1 cellular context compared by ENCODE assay signal in genomic region chr22:29767289-29768051, GRCh38.
TF ChIP-seq lines count a peak whose summit lies in the region.

UQCR10 (plus strand) TSS chr22:29767369; CDS start chr22:29767399, 30 bp downstream.

TF ChIP-seq in HepG2, 621 proteins besides CTCF, POLR2A, EP300 and RAD21 (continued from another document and continues in another):
- TF ChIP-seq ZHX1 (CRISPR knock-in tag; IDR thresholded peaks at IDR 0.05; ENCODE audit: low read depth) (0 out of 2 replicates have a peak, but pooled peaks have one; percentile 74), ZKSCAN5 (CRISPR knock-in tag; IDR thresholded peaks at IDR 0.05) (no peak), NR2C2 (CRISPR knock-in tag; IDR thresholded peaks at IDR 0.05; ENCODE audit: borderline replicate concordance) (peak; percentile 48), SMARCE1 (IDR thresholded peaks at IDR 0.05; ENCODE audit: borderline replicate concordance) (no peak), MAFF (IDR thresholded peaks at IDR 0.05; ENCODE audit: low read depth, low read length) (no peak), CEBPG (CRISPR knock-in tag; IDR thresholded peaks at IDR 0.05) (peak; percentile 16; the same call in 1 of the 2 replicates), HDAC1 (CRISPR knock-in tag; IDR thresholded peaks at IDR 0.05) (no peak), ZNF678 (CRISPR knock-in tag; IDR thresholded peaks at IDR 0.05) (0 out of 2 replicates have a peak, but pooled peaks have one; percentile 34), SPEN (CRISPR knock-in tag; IDR thresholded peaks at IDR 0.05; ENCODE audit: low read depth) (peak; percentile 42; the same call in 1 of the 2 replicates), POLR2AphosphoS5 (IDR thresholded peaks at IDR 0.05; ENCODE audit: low read depth, low read length) (peak; percentile 82), SIN3A (IDR thresholded peaks at IDR 0.05; ENCODE audit: borderline replicate concordance, low read depth, low read length) (no peak), ZNF280B (CRISPR knock-in tag; IDR thresholded peaks at IDR 0.05; ENCODE audit: borderline replicate concordance) (peak; percentile 86; the same call in 1 of the 2 replicates), PAF1 (CRISPR knock-in tag; IDR thresholded peaks at IDR 0.05) (no peak), HMG20B (CRISPR knock-in tag; conservative IDR thresholded peaks at IDR 0.05) (0 out of 2 replicates have a peak, but pooled peaks have one; percentile 7), NFAT5 (CRISPR knock-in tag; IDR thresholded peaks at IDR 0.05) (0 out of 2 replicates have a peak, but pooled peaks have one; percentile 53), SALL1 (CRISPR knock-in tag; IDR thresholded peaks at IDR 0.05) (peak; percentile 69), ZNF558 (CRISPR knock-in tag; IDR thresholded peaks at IDR 0.05; ENCODE audit: borderline replicate concordance) (peak; percentile 48; the same call in 1 of the 2 replicates), ELF3 (CRISPR knock-in tag; IDR thresholded peaks at IDR 0.05) (0 out of 2 replicates have a peak, but pooled peaks have one; percentile 10), ZNF276 (CRISPR knock-in tag; IDR thresholded peaks at IDR 0.05; ENCODE audit: low read depth) (no peak; the same call in 1 of the 2 replicates), ZFP36L1 (CRISPR knock-in tag; IDR thresholded peaks at IDR 0.05) (no peak), ZNF160 (CRISPR knock-in tag; IDR thresholded peaks at IDR 0.05) (0 out of 2 replicates have a peak, but pooled peaks have one; percentile 43), ZNF441 (CRISPR knock-in tag; IDR thresholded peaks at IDR 0.05; ENCODE audit: borderline replicate concordance) (peak; percentile 79), KLF13 (CRISPR knock-in tag; IDR thresholded peaks at IDR 0.05) (0 out of 2 replicates have a peak, but pooled peaks have one; percentile 83), ZNF354B (CRISPR knock-in tag; IDR thresholded peaks at IDR 0.05) (no peak), ASH2L (IDR thresholded peaks at IDR 0.05; ENCODE audit: insufficient read length, low read depth, low read length) (peak; percentile 51), ZNF709 (CRISPR knock-in tag; IDR thresholded peaks at IDR 0.05) (no peak), SKIL (CRISPR knock-in tag; IDR thresholded peaks at IDR 0.05; ENCODE audit: borderline replicate concordance) (no peak), ETV5 (CRISPR knock-in tag; IDR thresholded peaks at IDR 0.05; ENCODE audit: borderline replicate concordance) (no peak), CREB3 (CRISPR knock-in tag; IDR thresholded peaks at IDR 0.05) (0 out of 2 replicates have a peak, but pooled peaks have one; percentile 14), ZNF746 (CRISPR knock-in tag; IDR thresholded peaks at IDR 0.05) (peak; percentile 33; the same call in 1 of the 2 replicates), RBFOX2 (IDR thresholded peaks at IDR 0.05; ENCODE audit: low read depth, low read length) (peak; percentile 73), ZNF343 (CRISPR knock-in tag; IDR thresholded peaks at IDR 0.05) (0 out of 2 replicates have a peak, but pooled peaks have one; percentile 8), SOX13 (IDR thresholded peaks at IDR 0.05) (no peak), SOX13 (CRISPR knock-in tag; conservative IDR thresholded peaks at IDR 0.05 in 1 of 2, IDR thresholded peaks at IDR 0.05 in 1 of 2) (0 out of 4 replicates have a peak, but pooled peaks of 1 of the 2 experiments have one; percentile 4), ERF (CRISPR knock-in tag; IDR thresholded peaks at IDR 0.05) (0 out of 2 replicates have a peak, but pooled peaks have one; percentile 6), ZNF329 (CRISPR knock-in tag; IDR thresholded peaks at IDR 0.05; ENCODE audit: low read depth) (peak; percentile 44; the same call in 1 of the 2 replicates), ZNF629 (CRISPR knock-in tag; conservative IDR thresholded peaks at IDR 0.05) (no peak), ZNF205 (CRISPR knock-in tag; IDR thresholded peaks at IDR 0.05) (peak; percentile 37; the same call in 1 of the 2 replicates), ZNF879 (CRISPR knock-in tag; IDR thresholded peaks at IDR 0.05) (no peak), BORCS8-MEF2B (CRISPR knock-in tag; IDR thresholded peaks at IDR 0.05) (peak; percentile 88), ZNF142 (CRISPR knock-in tag; IDR thresholded peaks at IDR 0.05) (no peak), ZBTB38 (CRISPR knock-in tag; IDR thresholded peaks at IDR 0.05) (peak; percentile 58), ZMYM4 (CRISPR knock-in tag; IDR thresholded peaks at IDR 0.05) (0 out of 2 replicates have a peak, but pooled peaks have one; percentile 30)
